8 cellular contexts compared by ENCODE assay signal in the genomic region with DNA sequence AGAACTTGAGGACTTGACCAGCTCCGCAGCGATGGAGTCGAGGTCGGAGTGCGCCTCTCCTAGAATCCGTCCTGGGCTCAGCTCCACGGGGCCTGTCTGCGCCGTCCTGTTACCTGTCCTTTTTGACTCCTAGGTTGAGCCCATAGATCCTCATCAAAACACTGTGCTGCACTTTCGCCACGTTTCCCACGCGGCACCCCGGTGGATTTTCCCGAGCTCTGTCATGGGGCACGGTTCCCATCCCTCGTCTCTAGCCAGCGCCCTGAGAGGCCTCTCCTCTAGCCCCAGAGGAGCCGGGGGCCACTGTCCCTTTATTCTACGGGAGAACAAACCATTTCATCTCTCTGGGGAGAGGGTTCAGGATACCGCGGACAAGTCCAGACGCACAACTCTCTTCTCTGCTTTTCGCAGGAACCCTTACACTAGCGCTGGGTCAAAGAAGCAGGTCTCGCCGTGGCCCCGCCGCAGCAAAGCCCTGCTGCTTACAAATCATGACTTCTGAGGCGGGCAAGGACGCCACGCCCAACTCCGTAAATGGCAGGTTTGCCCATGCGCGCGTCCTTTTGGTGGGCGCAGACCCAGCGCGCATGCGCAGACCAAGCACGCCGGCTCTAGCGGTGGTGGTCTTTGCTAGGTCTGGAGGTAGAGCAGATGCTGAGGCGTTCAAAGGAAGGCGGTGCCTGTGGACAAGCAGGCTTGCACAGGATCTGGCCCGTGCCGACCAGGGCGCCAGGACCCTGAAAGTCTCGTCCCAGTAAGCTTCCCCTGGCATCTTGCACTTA. TPM values are rescaled to one million over a fixed set of nuclear protein-coding genes. Genes with fewer than 3 reads are reported as not detected.
DNase-seq lines count a peak whose midpoint lies in the region; ATAC-seq, FAIRE-seq and TF ChIP-seq lines count a peak whose summit lies in the region.

No MANE protein-coding gene starts in this region.

- peak overlapping the region; percentile 55; the same call in 1 of the 2 replicates for H3K4me3 ChIP-seq in HUES6 (ENCODE audit: low read depth, low read length)
- peak overlapping the region; percentile 61 for H3K4me3 ChIP-seq in right cardiac atrium (ENCODE audit: low read length)
- peak overlapping the region; percentile 41 to 74 (median 48) for H3K4me3 ChIP-seq in spleen

- ATAC-seq in GM21360 (IDR thresholded peaks at IDR 0.05; ENCODE audit: unreplicated experiment) (peak; percentile 98), SK-N-SH treated with all-trans-retinoic acid at 6 μM for 48 hours (peak; percentile 97), right cardiac atrium (peak; percentile 96 to 97)

- H3K27me3 ChIP-seq in HUES6 (ENCODE audit: control insufficient read depth, insufficient read depth, low read length) (no peaks in the 10 kb centered on the region), right cardiac atrium (ENCODE audit: control insufficient read depth, insufficient read depth) (no peaks in the 10 kb centered on the region), spleen (replicated peaks in 1 of 7) (peaks cover 0 to 10% (median 0%) of the 10 kb centered on the region in 7 donors)

- H3K4me1 ChIP-seq in HUES6 (ENCODE audit: control insufficient read depth, insufficient read depth, low read length) (no peaks in the 10 kb centered on the region), right cardiac atrium (ENCODE audit: control insufficient read depth, insufficient read depth, low read length) (no peaks in the 10 kb centered on the region), spleen (peaks cover 0 to 19% (median 5%) of the 10 kb centered on the region in 6 donors)

- TF ChIP-seq CTCF in D721Med (IDR thresholded peaks at IDR 0.05; ENCODE audit: insufficient read depth, missing control alignments) = no peak
- no peak for TF ChIP-seq CTCF in spleen (IDR thresholded peaks at IDR 0.05 in 8 of 11, conservative IDR thresholded peaks at IDR 0.05 in 3 of 11)

- TF ChIP-seq POLR2A in spleen (IDR thresholded peaks at IDR 0.05) = no peak

- no peaks in the 10 kb centered on the region for H3K9me3 ChIP-seq in HUES6 (ENCODE audit: control insufficient read depth, insufficient read depth, low read depth, low read length)
- H3K9me3 ChIP-seq in right cardiac atrium (ENCODE audit: control insufficient read depth, low read length) = no peaks in the 10 kb centered on the region
- no peaks in the 10 kb centered on the region for H3K9me3 ChIP-seq in spleen

- WGBS in right cardiac atrium = 11% methylated on average over 49 of the region's 49 CpGs
- WGBS in spleen, 5 donors = 6 to 19% (median 14%) methylated on average over 40 to 49 of the region's 49 CpGs

- H3K36me3 ChIP-seq in HUES6 (ENCODE audit: control insufficient read depth, insufficient read depth, low read length) (no peaks in the 10 kb centered on the region), spleen (no peaks in the 10 kb centered on the region)

- intact Hi-C loops in right cardiac atrium (cut with DNase I) (no loop called here), spleen (cut with DNase I; ENCODE audit: low total_unique reads) (no loop called here)

- H3K9ac ChIP-seq in HUES6 (ENCODE audit: low read length) = no peak overlapping the region

- FAIRE-seq in D721Med (lab: Jason Lieb, UNC) = no peak

- peak; percentile 37 for DNase-seq in D721Med (ENCODE audit: insufficient read length, low spot score)
- DNase-seq in activated naive CD8-positive, alpha-beta T cell treated with anti-CD3 and anti-CD28 coated beads, Interleukin-2, amount 50 U/mL, for 16 hours (ENCODE audit: low read depth, low spot score) = peak; percentile 68
- peak; percentile 86 to 91 (median 90) for DNase-seq in right cardiac atrium
- DNase-seq in spleen = peak; percentile 90
- no peak for DNase-seq in NCI-H1048 (lab: John Stamatoyannopoulos, UW)

- H3K27ac ChIP-seq in HUES6 (ENCODE audit: low read depth, low read length) (no peak overlapping the region), right cardiac atrium (ENCODE audit: low read length) (no peak overlapping the region), spleen (peak overlapping the region in 7 of 8 donors; percentile 4 to 57 (median 45))

TF ChIP-seq in SK-N-SH treated with all-trans-retinoic acid at 6 μM for 48 hours, 23 proteins besides CTCF, POLR2A, EP300 and RAD21:
- TF ChIP-seq ZFP3 (CRISPR knock-in tag; IDR thresholded peaks at IDR 0.05) (no peak), CREB5 (CRISPR knock-in tag; IDR thresholded peaks at IDR 0.05; ENCODE audit: low read depth) (no peak), TCF4 (CRISPR knock-in tag; IDR thresholded peaks at IDR 0.05; ENCODE audit: borderline replicate concordance) (0 out of 2 replicates have a peak, but pooled peaks have one; percentile 13), TOX (CRISPR knock-in tag; IDR thresholded peaks at IDR 0.05; ENCODE audit: borderline replicate concordance) (no peak), CSDC2 (CRISPR knock-in tag; IDR thresholded peaks at IDR 0.05) (0 out of 2 replicates have a peak, but pooled peaks have one; percentile 55), POU6F1 (CRISPR knock-in tag; IDR thresholded peaks at IDR 0.05; ENCODE audit: borderline replicate concordance, low read depth) (no peak), OSR1 (CRISPR knock-in tag; IDR thresholded peaks at IDR 0.05) (no peak), RARB (CRISPR knock-in tag; IDR thresholded peaks at IDR 0.05) (no peak), ZNF8 (CRISPR knock-in tag; IDR thresholded peaks at IDR 0.05) (no peak), SNAI2 (CRISPR knock-in tag; IDR thresholded peaks at IDR 0.05) (no peak), ZC3H10 (CRISPR knock-in tag; IDR thresholded peaks at IDR 0.05) (no peak), ZFP30 (CRISPR knock-in tag; IDR thresholded peaks at IDR 0.05) (no peak), ISL1 (CRISPR knock-in tag; IDR thresholded peaks at IDR 0.05) (no peak), ZNF565 (CRISPR knock-in tag; conservative IDR thresholded peaks at IDR 0.05; ENCODE audit: low read depth) (no peak)
- TF ChIP-seq, protein P1, sequence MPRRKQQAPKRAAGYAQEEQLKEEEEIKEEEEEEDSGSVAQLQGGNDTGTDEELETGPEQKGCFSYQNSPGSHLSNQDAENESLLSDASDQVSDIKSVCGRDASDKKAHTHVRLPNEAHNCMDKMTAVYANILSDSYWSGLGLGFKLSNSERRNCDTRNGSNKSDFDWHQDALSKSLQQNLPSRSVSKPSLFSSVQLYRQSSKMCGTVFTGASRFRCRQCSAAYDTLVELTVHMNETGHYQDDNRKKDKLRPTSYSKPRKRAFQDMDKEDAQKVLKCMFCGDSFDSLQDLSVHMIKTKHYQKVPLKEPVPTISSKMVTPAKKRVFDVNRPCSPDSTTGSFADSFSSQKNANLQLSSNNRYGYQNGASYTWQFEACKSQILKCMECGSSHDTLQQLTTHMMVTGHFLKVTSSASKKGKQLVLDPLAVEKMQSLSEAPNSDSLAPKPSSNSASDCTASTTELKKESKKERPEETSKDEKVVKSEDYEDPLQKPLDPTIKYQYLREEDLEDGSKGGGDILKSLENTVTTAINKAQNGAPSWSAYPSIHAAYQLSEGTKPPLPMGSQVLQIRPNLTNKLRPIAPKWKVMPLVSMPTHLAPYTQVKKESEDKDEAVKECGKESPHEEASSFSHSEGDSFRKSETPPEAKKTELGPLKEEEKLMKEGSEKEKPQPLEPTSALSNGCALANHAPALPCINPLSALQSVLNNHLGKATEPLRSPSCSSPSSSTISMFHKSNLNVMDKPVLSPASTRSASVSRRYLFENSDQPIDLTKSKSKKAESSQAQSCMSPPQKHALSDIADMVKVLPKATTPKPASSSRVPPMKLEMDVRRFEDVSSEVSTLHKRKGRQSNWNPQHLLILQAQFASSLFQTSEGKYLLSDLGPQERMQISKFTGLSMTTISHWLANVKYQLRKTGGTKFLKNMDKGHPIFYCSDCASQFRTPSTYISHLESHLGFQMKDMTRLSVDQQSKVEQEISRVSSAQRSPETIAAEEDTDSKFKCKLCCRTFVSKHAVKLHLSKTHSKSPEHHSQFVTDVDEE (CRISPR knock-in tag; IDR thresholded peaks at IDR 0.05) = no peak

RNA-seq across cellular contexts. Expression of gene ANKRD7, which starts 10.3 kb away (rescaled TPM):
- 1 to 10 TPM in 3 of 4 donors, under 1 TPM in 1; 0.94 to 2.4 (median 2.0) TPM for total RNA-seq in right cardiac atrium
- polyA plus RNA-seq in right cardiac atrium = 1.1 TPM
- 1 to 10 TPM in 3 of 7 donors, under 1 TPM in 2, not detected in 2; 0.46 to 2.1 (median 1.1) TPM for total RNA-seq in spleen
- under 1 TPM; 0.43 to 0.93 (median 0.47) TPM for polyA plus RNA-seq in spleen

RNA-seq across cellular contexts. Expression of gene LSM8, which starts 30.3 kb away (rescaled TPM):
- total RNA-seq in right cardiac atrium = 10 to 100 TPM; 16.6 to 24.4 (median 18.9) TPM
- 23.4 TPM for polyA plus RNA-seq in right cardiac atrium
- total RNA-seq in spleen = 10 to 100 TPM; 31.2 to 59.6 (median 45.7) TPM
- polyA plus RNA-seq in spleen = 10 to 100 TPM; 44.2 to 47.1 (median 45.3) TPM

Comparison
In these comparisons a context has a peak if more than half of its experiments do, and no peak if none do; other contexts are left out.
1. H3K27ac ChIP-seq: peak in spleen (7 of 8); none in HUES6 (single experiment) and right cardiac atrium (single experiment).
2. Peak in every context shown above with its lines, with median percentiles within 50 percentile points of each other: ATAC-seq and H3K4me3 ChIP-seq.